ENCODE assay signal across 26 cellular contexts in genomic region chr11:5694642-5695041, GRCh38. TPM values are rescaled to one million over a fixed set of nuclear protein-coding genes. Genes with fewer than 3 reads are reported as not detected.
DNase-seq lines count a peak whose midpoint lies in the region; ATAC-seq and TF ChIP-seq lines count a peak whose summit lies in the region.
"Had no signal": no experiment of that assay in that cellular context is flagged by ENCODE, and none has a peak within 500 bp of the region (broad histone marks: within the 10 kb centered on the region; RNA-seq: fewer than 3 reads in every experiment).

No MANE protein-coding gene starts in this region.

- peaks cover 9 to 38% (median 22%) of the 10 kb centered on the region in 10 experiments for H3K4me1 ChIP-seq in BLaER1 treated with 17β-estradiol and CSF1 and Interleukin-3, amounts not matched to agents 10 nM and 100 nM
- peaks cover 7% of the 10 kb centered on the region for H3K4me1 ChIP-seq in upper lobe of right lung
- H3K4me1 ChIP-seq: breast epithelium had no signal

- H3K27me3 ChIP-seq in BLaER1 treated with 17β-estradiol and CSF1 and Interleukin-3, amounts not matched to agents 10 nM and 100 nM: no peaks in the 10 kb centered on the region
- H3K27me3 ChIP-seq in upper lobe of right lung: no peaks in the 10 kb centered on the region
- H3K27me3 ChIP-seq: adrenal gland, BLaER1, breast epithelium, heart right ventricle, left lung, neutrophil had no signal

- no peak overlapping the region for H3K9ac ChIP-seq in BLaER1 treated with 17β-estradiol and CSF1 and Interleukin-3, amounts not matched to agents 10 nM and 100 nM
- H3K9ac ChIP-seq: BLaER1 had no signal

- peaks cover 0 to 61% (median 39%) of the 10 kb centered on the region in 11 experiments; a peak in 16 of 22 replicates for H4K20me1 ChIP-seq in BLaER1 treated with 17β-estradiol and CSF1 and Interleukin-3, amounts not matched to agents 10 nM and 100 nM

- H3K4me2 ChIP-seq in BLaER1 treated with 17β-estradiol and CSF1 and Interleukin-3, amounts not matched to agents 10 nM and 100 nM: peak overlapping the region in 10 of 11 experiments; percentile 5 to 53 (median 14); a peak in 12 of 22 replicates
- H3K4me2 ChIP-seq: smooth muscle cell had no signal

- H3K36me3 ChIP-seq in BLaER1 treated with 17β-estradiol and CSF1 and Interleukin-3, amounts not matched to agents 10 nM and 100 nM: peaks cover 38 to 74% (median 64%) of the 10 kb centered on the region in 11 experiments
- H3K36me3 ChIP-seq in upper lobe of right lung: peaks cover 35% of the 10 kb centered on the region
- H3K36me3 ChIP-seq: WERI-Rb-1 had no signal

- H3K4me1 Mint-ChIP-seq in activated CD8-positive, alpha-beta T cell treated with anti-CD3 and anti-CD28 coated beads for 36 hours (ENCODE audit: low read depth): peaks cover 54% of the 10 kb centered on the region
- H3K4me1 Mint-ChIP-seq in immature natural killer cell: peaks cover 68 to 88% of the 10 kb centered on the region in 2 donors

- H3K27me3 Mint-ChIP-seq in activated CD8-positive, alpha-beta T cell treated with anti-CD3 and anti-CD28 coated beads for 36 hours: no peaks in the 10 kb centered on the region
- peaks cover 0 to 6% (median 3%) of the 10 kb centered on the region in 3 donors for H3K27me3 Mint-ChIP-seq in immature natural killer cell (ENCODE audit: low read depth in 3 of 3)
- H3K27me3 Mint-ChIP-seq: dendritic cell treated with granulocyte-macrophage colony-stimulating factor and Interleukin-4, amounts not matched to agents 40 ng/mL and 50 ng/mL, for 4 days had no signal

- H3K9me3 Mint-ChIP-seq in activated CD8-positive, alpha-beta T cell treated with anti-CD3 and anti-CD28 coated beads for 36 hours: no peaks in the 10 kb centered on the region
- no peaks in the 10 kb centered on the region for H3K9me3 Mint-ChIP-seq in immature natural killer cell
- H3K9me3 Mint-ChIP-seq: dendritic cell treated with granulocyte-macrophage colony-stimulating factor and Interleukin-4, amounts not matched to agents 40 ng/mL and 50 ng/mL, for 4 days had no signal

- CTCF ChIA-PET in activated CD8-positive, alpha-beta T cell treated with anti-CD3 and anti-CD28 coated beads for 36 hours (lab: Charles Lee): interaction anchor here (1.2 to 1.7 kb wide), 2 partner anchors 10 to 69 kb away, joined by 3 to 4 read pairs; partner anchors contain the start of gene TRIM5

- ATAC-seq in activated CD8-positive, alpha-beta T cell treated with anti-CD3 and anti-CD28 coated beads for 36 hours: peak; percentile 43
- ATAC-seq in GM21619 (IDR thresholded peaks at IDR 0.05; ENCODE audit: unreplicated experiment): no peak
- no peak for ATAC-seq in upper lobe of right lung
- ATAC-seq: heart right ventricle, left lung, PC-3 had no signal

- H3K4me3 ChIP-seq in BLaER1 treated with 17β-estradiol and CSF1 and Interleukin-3, amounts not matched to agents 10 nM and 100 nM: no peak overlapping the region
- H3K4me3 ChIP-seq in upper lobe of right lung: no peak overlapping the region
- H3K4me3 ChIP-seq: adrenal gland, BLaER1, breast epithelium, heart right ventricle, left lung, smooth muscle cell had no signal

- POLR2A ChIA-PET in activated CD8-positive, alpha-beta T cell treated with anti-CD3 and anti-CD28 coated beads for 36 hours (lab: Charles Lee): interaction anchor here (0.6 kb wide), 1 partner anchor 11 kb away, joined by 3 read pairs; no protein-coding TSS in a partner anchor

- TF ChIP-seq CTCF in activated CD8-positive, alpha-beta T cell treated with anti-CD3 and anti-CD28 coated beads for 36 hours (IDR thresholded peaks at IDR 0.05): no peak
- TF ChIP-seq CTCF in upper lobe of right lung (IDR thresholded peaks at IDR 0.05): no peak

- peaks cover 69% of the 10 kb centered on the region for H3K36me3 Mint-ChIP-seq in activated CD8-positive, alpha-beta T cell treated with anti-CD3 and anti-CD28 coated beads for 36 hours (ENCODE audit: low read depth)
- H3K36me3 Mint-ChIP-seq in immature natural killer cell: peaks cover 12 to 49% (median 23%) of the 10 kb centered on the region in 3 donors

- DNase-seq in activated CD4-positive, alpha-beta T cell treated with anti-CD3 and anti-CD28 coated beads for 4 hours: peak; percentile 37 to 41
- no peak for DNase-seq in activated CD4-positive, alpha-beta T cell treated with anti-CD3 and anti-CD28 coated beads for 1 hour
- peak; percentile 61 for DNase-seq in activated CD8-positive, alpha-beta T cell treated with anti-CD3 and anti-CD28 coated beads for 36 hours
- DNase-seq in immature natural killer cell (no peak), upper lobe of right lung (no peak), cerebellar cortex (ENCODE audit: low spot score) (no peak)
- DNase-seq: adrenal gland; heart right ventricle; left lung; NCI-H1048; NCI-H2029; PC-3; SHP77; stimulated activated CD4-positive, alpha-beta T cell treated with anti-CD3 and anti-CD28 coated beads, Interleukin-4, amount 100 ng/mL, for 24 hours; WERI-Rb-1 had no signal

- no peaks in the 10 kb centered on the region for H3K9me3 ChIP-seq in BLaER1 treated with 17β-estradiol and CSF1 and Interleukin-3, amounts not matched to agents 10 nM and 100 nM (replicated peaks in 1 of 11)
- no peaks in the 10 kb centered on the region for H3K9me3 ChIP-seq in upper lobe of right lung
- H3K9me3 ChIP-seq: adrenal gland, BLaER1, breast epithelium, heart right ventricle, left lung, neutrophil had no signal

- no peak overlapping the region for H3K27ac ChIP-seq in BLaER1 treated with 17β-estradiol and CSF1 and Interleukin-3, amounts not matched to agents 10 nM and 100 nM
- H3K27ac ChIP-seq in upper lobe of right lung: no peak overlapping the region
- H3K27ac ChIP-seq: adrenal gland, BLaER1, breast epithelium, left lung, neutrophil, WERI-Rb-1 had no signal

- peak overlapping the region; percentile 86 for H3K27ac Mint-ChIP-seq in activated CD8-positive, alpha-beta T cell treated with anti-CD3 and anti-CD28 coated beads for 36 hours
- H3K27ac Mint-ChIP-seq in immature natural killer cell: peak overlapping the region; percentile 10 to 88 (median 76)
- H3K27ac Mint-ChIP-seq: dendritic cell treated with granulocyte-macrophage colony-stimulating factor and Interleukin-4, amounts not matched to agents 40 ng/mL and 50 ng/mL, for 4 days had no signal

- intact Hi-C loops in activated CD8-positive, alpha-beta T cell treated with anti-CD3 and anti-CD28 coated beads for 36 hours (cut with micrococcal nuclease): loop anchor here (5.0 kb wide), 1 partner anchor 113 kb away; the partner anchor contains the start of gene OR52N2
- intact Hi-C loops in upper lobe of right lung (cut with DNase I): no loop called here

- peak overlapping the region; percentile 2 for H3K4me3 Mint-ChIP-seq in activated CD8-positive, alpha-beta T cell treated with anti-CD3 and anti-CD28 coated beads for 36 hours
- peak overlapping the region; percentile 28 to 66 (median 52) for H3K4me3 Mint-ChIP-seq in immature natural killer cell
- H3K4me3 Mint-ChIP-seq: dendritic cell treated with granulocyte-macrophage colony-stimulating factor and Interleukin-4, amounts not matched to agents 40 ng/mL and 50 ng/mL, for 4 days had no signal

RNA-seq across cellular contexts. Expression of gene TRIM22, which starts 5.1 kb away (rescaled TPM):
- 100 to 1,000 TPM; 138 to 149 TPM for total RNA-seq in activated CD8-positive, alpha-beta T cell treated with anti-CD3 and anti-CD28 coated beads for 36 hours
- polyA plus RNA-seq in immature natural killer cell: 100 to 1,000 TPM; 148 to 196 (median 166) TPM
- 203 TPM for total RNA-seq in upper lobe of right lung
- total RNA-seq: A673, PC-3 had no signal

RNA-seq across cellular contexts. Expression of gene TRIM5, which starts 9.8 kb away (rescaled TPM):
- total RNA-seq in activated CD8-positive, alpha-beta T cell treated with anti-CD3 and anti-CD28 coated beads for 36 hours: 10 to 100 TPM; 21.5 TPM
- 10 to 100 TPM in 2 of 3 donors, 1 to 10 TPM in 1; 8.9 to 19.8 (median 14.6) TPM for polyA plus RNA-seq in immature natural killer cell
- 44.4 TPM for total RNA-seq in upper lobe of right lung

RNA-seq across cellular contexts. Expression of gene OR56B1, which starts 41.6 kb away (rescaled TPM):
- total RNA-seq in activated CD8-positive, alpha-beta T cell treated with anti-CD3 and anti-CD28 coated beads for 36 hours: under 1 TPM in 1 of 2 experiments, not detected in 1; 0.25 TPM
- under 1 TPM in 1 of 3 donors, not detected in 2; 0.28 TPM for polyA plus RNA-seq in immature natural killer cell
- total RNA-seq in upper lobe of right lung: 0.17 TPM
- total RNA-seq: A673, adrenal gland, endothelial cell of umbilical vein, heart right ventricle, left lung, LHCN-M2, PC-3, smooth muscle cell, temporal lobe had no signal
- polyA plus RNA-seq: adrenal gland, endothelial cell of umbilical vein, heart right ventricle, smooth muscle cell had no signal

RNA-seq across cellular contexts. Expression of gene OR52N4, which starts 59.4 kb away (rescaled TPM):
- total RNA-seq in activated CD8-positive, alpha-beta T cell treated with anti-CD3 and anti-CD28 coated beads for 36 hours: 1 to 10 TPM in 1 of 2 experiments, under 1 TPM in 1; 0.47 to 1.1 TPM
- not detected for polyA plus RNA-seq in immature natural killer cell
- total RNA-seq in upper lobe of right lung: 0.93 TPM
- total RNA-seq: A673, adrenal gland, breast epithelium, endothelial cell of umbilical vein, LHCN-M2, PC-3 had no signal
- polyA plus RNA-seq: heart right ventricle, smooth muscle cell had no signal

Comparison
In these comparisons a context has a peak if more than half of its experiments do, and no peak if none do; other contexts are left out.
1. DNase-seq: peak in activated CD4-positive, alpha-beta T cell treated with anti-CD3 and anti-CD28 coated beads for 4 hours (2 of 2) and activated CD8-positive, alpha-beta T cell treated with anti-CD3 and anti-CD28 coated beads for 36 hours (single experiment); none in activated CD4-positive, alpha-beta T cell treated with anti-CD3 and anti-CD28 coated beads for 1 hour (single experiment), immature natural killer cell (0 of 3), upper lobe of right lung (single experiment) and cerebellar cortex (single experiment).